ENCODE assay signal across 17 cellular contexts in the genomic region with DNA sequence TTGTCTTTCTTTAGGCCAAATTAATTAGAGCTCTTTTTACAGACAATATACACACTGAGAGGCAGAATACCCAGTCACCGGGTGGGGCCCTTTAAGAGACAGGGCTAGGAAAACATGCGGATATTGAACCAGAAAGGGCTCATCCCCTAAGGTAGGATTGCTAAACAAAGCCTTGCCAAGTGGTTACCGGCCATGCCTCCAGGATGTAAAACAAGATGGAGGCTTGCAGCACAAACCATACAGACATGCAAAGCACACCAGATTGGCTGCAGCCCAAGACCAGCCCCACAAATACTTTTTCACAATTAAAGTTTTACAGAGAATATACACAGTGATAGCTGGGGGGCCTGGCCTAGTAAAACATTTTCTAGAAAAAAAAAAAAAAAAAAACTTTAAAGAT.
DNase-seq lines count a peak whose midpoint lies in the region; ATAC-seq and TF ChIP-seq lines count a peak whose summit lies in the region.
"Had no signal": no experiment of that assay in that cellular context is flagged by ENCODE, and none has a peak within 500 bp of the region (broad histone marks: within the 10 kb centered on the region; RNA-seq: fewer than 3 reads in every experiment).

No MANE protein-coding gene starts in this region.

- H2BK5ac ChIP-seq in mesenchymal stem cell (ENCODE audit: low read depth, low read length, poor library complexity, severe bottlenecking) = no peak overlapping the region

- H4K8ac ChIP-seq in mesenchymal stem cell (ENCODE audit: low read length) = no peak overlapping the region

- no peak overlapping the region for H3K27ac ChIP-seq in body of pancreas
- H3K27ac ChIP-seq in mesenchymal stem cell (ENCODE audit: low read length, poor library complexity, severe bottlenecking) = no peak overlapping the region
- H3K27ac ChIP-seq: PC-9 had no signal

- no peak overlapping the region for H3K14ac ChIP-seq in mesenchymal stem cell (ENCODE audit: low read length in 2 of 2)

- no peak overlapping the region for H3K23ac ChIP-seq in mesenchymal stem cell (ENCODE audit: low read length in 2 of 2)

- H3K4me3 ChIP-seq in body of pancreas (no peak overlapping the region), mesenchymal stem cell (ENCODE audit: insufficient read depth in 1 of 2, low read depth in 1 of 2, low read length in 2 of 2) (no peak overlapping the region)

- no peak overlapping the region for H3K4me2 ChIP-seq in mesenchymal stem cell (ENCODE audit: low read length, poor library complexity, severe bottlenecking)

- no peak overlapping the region for H3K9ac ChIP-seq in mesenchymal stem cell (ENCODE audit: low read length)

- H3K4me1 ChIP-seq in body of pancreas = no peaks in the 10 kb centered on the region
- H3K4me1 ChIP-seq in mesenchymal stem cell (ENCODE audit: control insufficient read depth, insufficient read depth, low read depth, low read length) = no peaks in the 10 kb centered on the region

- DNase-seq in DMS53 (lab: John Stamatoyannopoulos, UW) = peak; percentile 65
- DNase-seq in DMS53 treated with DMSO at 0.1 percent for 48 hours (lab: John Stamatoyannopoulos, UW; ENCODE audit: unreplicated experiment) = no peak
- DNase-seq in NCI-H2081 (lab: John Stamatoyannopoulos, UW) = peak; percentile 39 to 78
- peak; percentile 11 for DNase-seq in SHP77 treated with DMSO at 0.1 percent for 48 hours (lab: John Stamatoyannopoulos, UW)
- DNase-seq in body of pancreas = no peak
- no peak for DNase-seq in posterior cingulate gyrus
- DNase-seq in mesenchymal stem cell = no peak
- no peak for DNase-seq in activated CD4-positive, alpha-beta T cell treated with anti-CD3 and anti-CD28 coated beads for 48 hours
- DNase-seq: 8988T, COR-L47, DMS79, H9, IMR-90, Kasumi-1, NCI-H1417 treated with DMSO at 0.1 percent for 48 hours, NCI-H774 had no signal

- TF ChIP-seq CTCF in body of pancreas (IDR thresholded peaks at IDR 0.05) = no peak

- H2BK15ac ChIP-seq in mesenchymal stem cell (ENCODE audit: low read depth, poor library complexity, severe bottlenecking) = no peak overlapping the region

- no peak overlapping the region for H3K4ac ChIP-seq in mesenchymal stem cell (ENCODE audit: low read depth in 1 of 2, low read length in 2 of 2)

- H4K91ac ChIP-seq in mesenchymal stem cell (ENCODE audit: low read length) = no peak overlapping the region

- no peak for TF ChIP-seq POLR2A in body of pancreas (IDR thresholded peaks at IDR 0.05)

- H2BK12ac ChIP-seq in mesenchymal stem cell (ENCODE audit: low read length in 2 of 2) = no peak overlapping the region

- intact Hi-C loops in body of pancreas (cut with DNase I) (no loop called here), posterior cingulate gyrus (cut with DNase I) (no loop called here)

- no peak overlapping the region for H3K18ac ChIP-seq in mesenchymal stem cell (ENCODE audit: low read depth in 1 of 2, low read length in 2 of 2)

- H3K9me3 ChIP-seq in body of pancreas (no peaks in the 10 kb centered on the region), mesenchymal stem cell (ENCODE audit: control insufficient read depth, low read length) (peaks cover 4% of the 10 kb centered on the region)

- H2AK5ac ChIP-seq in mesenchymal stem cell (ENCODE audit: low read length, severe bottlenecking) = no peak overlapping the region

- H3K79me1 ChIP-seq in mesenchymal stem cell (replicated peaks; ENCODE audit: low read length, poor library complexity, severe bottlenecking) = no peaks in the 10 kb centered on the region

- no peaks in the 10 kb centered on the region for H3K27me3 ChIP-seq in body of pancreas
- no peaks in the 10 kb centered on the region for H3K27me3 ChIP-seq in mesenchymal stem cell (ENCODE audit: control insufficient read depth in 1 of 2, insufficient read depth in 1 of 2, low read length in 2 of 2)

- H3K36me3 ChIP-seq in body of pancreas (replicated peaks in 1 of 2; ENCODE audit: insufficient read depth in 1 of 2, low read depth in 2 of 2) = no peaks in the 10 kb centered on the region
- H3K36me3 ChIP-seq in mesenchymal stem cell (ENCODE audit: control insufficient read depth in 1 of 2, insufficient read depth in 2 of 2, low read depth in 1 of 2, low read length in 2 of 2) = no peaks in the 10 kb centered on the region

- no peak overlapping the region for H2AFZ ChIP-seq in mesenchymal stem cell (ENCODE audit: low read depth, low read length)

- H2BK120ac ChIP-seq in mesenchymal stem cell (ENCODE audit: low read depth, low read length) = no peak overlapping the region

- ATAC-seq in body of pancreas = no peak

- 17 to 62% methylated on average over 2 to 3 of the region's 3 CpGs for WGBS in body of pancreas, 2 donors
- 50% methylated on average over 2 of the region's 3 CpGs for WGBS in mesenchymal stem cell

Comparison
In these comparisons a context has a peak if more than half of its experiments do, and no peak if none do; other contexts are left out.
1. DNase-seq: peak in DMS53 (single experiment), NCI-H2081 (2 of 2) and SHP77 treated with DMSO at 0.1 percent for 48 hours (single experiment); none in DMS53 treated with DMSO at 0.1 percent for 48 hours (single experiment), body of pancreas (0 of 4), posterior cingulate gyrus (0 of 10), mesenchymal stem cell (single experiment) and activated CD4-positive, alpha-beta T cell treated with anti-CD3 and anti-CD28 coated beads for 48 hours (single experiment).